7 cellular contexts compared by ENCODE assay signal in genomic region chr6:43308101-43308989, GRCh38. TPM values are rescaled to one million over a fixed set of nuclear protein-coding genes. Genes with fewer than 3 reads are reported as not detected.
DNase-seq lines count a peak whose midpoint lies in the region; ATAC-seq lines count a peak whose summit lies in the region.

Gene CRIP3 (minus strand): TSS chr6:43308826. CDS start chr6:43308792, 34 bp downstream.

- H3K23ac ChIP-seq in mesenchymal stem cell (ENCODE audit: low read length in 2 of 2), result peak within 1 kb of the TSS in 1 of 2 experiments; percentile 54

- peak; percentile 70 for DNase-seq in activated CD4-positive, CD25-positive, alpha-beta regulatory T cell treated with anti-CD3 and anti-CD28 coated beads, Interleukin-2, amount 50 U/mL, for 72 hours
- DNase-seq in ecto neural progenitor cell (ENCODE audit: low spot score), result peak; percentile 83
- peak; percentile 13 for DNase-seq in mesenchymal stem cell
- DNase-seq in stimulated activated effector memory CD8-positive, alpha-beta T cell treated with anti-CD3 and anti-CD28 coated beads, Interleukin-12 subunit alpha, Interleukin-12 subunit beta, amount 100 ng/mL, for 72 hours (ENCODE audit: low spot score in 2 of 2), result peak in 1 of 2 donors; percentile 22
- no peak for DNase-seq in SW 1271 (lab: John Stamatoyannopoulos, UW)

- H3K4me3 Mint-ChIP-seq in stimulated activated effector memory CD8-positive, alpha-beta T cell treated with anti-CD3 and anti-CD28 coated beads, Interleukin-12 subunit alpha, Interleukin-12 subunit beta, amount 100 ng/mL, for 72 hours, result peak within 1 kb of the TSS; percentile 73

- H2AFZ ChIP-seq in mesenchymal stem cell (ENCODE audit: low read depth, low read length), result peak within 1 kb of the TSS; percentile 18

- ATAC-seq in GM18517 (IDR thresholded peaks at IDR 0.05; ENCODE audit: unreplicated experiment), result peak; percentile 56
- peak; percentile 84 for ATAC-seq in stimulated activated effector memory CD8-positive, alpha-beta T cell treated with anti-CD3 and anti-CD28 coated beads, Interleukin-12 subunit alpha, Interleukin-12 subunit beta, amount 100 ng/mL, for 72 hours

- H3K18ac ChIP-seq in mesenchymal stem cell (ENCODE audit: low read depth in 1 of 2, low read length in 2 of 2), result no peak within 1 kb of the TSS

- H3K27ac Mint-ChIP-seq in stimulated activated effector memory CD8-positive, alpha-beta T cell treated with anti-CD3 and anti-CD28 coated beads, Interleukin-12 subunit alpha, Interleukin-12 subunit beta, amount 100 ng/mL, for 72 hours, result peak within 1 kb of the TSS; percentile 45

- no peak within 1 kb of the TSS for H2BK12ac ChIP-seq in mesenchymal stem cell (ENCODE audit: low read length in 2 of 2)

- H3K36me3 Mint-ChIP-seq in stimulated activated effector memory CD8-positive, alpha-beta T cell treated with anti-CD3 and anti-CD28 coated beads, Interleukin-12 subunit alpha, Interleukin-12 subunit beta, amount 100 ng/mL, for 72 hours, result no peaks in the 10 kb centered on the region

- H3K27me3 ChIP-seq in HUES48 (ENCODE audit: control insufficient read depth, insufficient read depth, low read length) (no peaks in the 10 kb centered on the region; the same call in 1 of the 2 replicates), mesenchymal stem cell (ENCODE audit: control insufficient read depth in 1 of 2, insufficient read depth in 1 of 2, low read length in 2 of 2) (peaks cover 37 to 55% of the 10 kb centered on the region in 2 experiments)

- H3K79me1 ChIP-seq in mesenchymal stem cell (replicated peaks; ENCODE audit: low read length, poor library complexity, severe bottlenecking), result no peaks in the 10 kb centered on the region

- peak within 1 kb of the TSS; percentile 24 for H4K8ac ChIP-seq in mesenchymal stem cell (ENCODE audit: low read length)

- no peaks in the 10 kb centered on the region for H3K4me1 Mint-ChIP-seq in stimulated activated effector memory CD8-positive, alpha-beta T cell treated with anti-CD3 and anti-CD28 coated beads, Interleukin-12 subunit alpha, Interleukin-12 subunit beta, amount 100 ng/mL, for 72 hours

- H3K27ac ChIP-seq in HUES48 (ENCODE audit: low read depth, low read length) (no peak within 1 kb of the TSS), mesenchymal stem cell (ENCODE audit: low read length, poor library complexity, severe bottlenecking) (no peak within 1 kb of the TSS)

- no peak within 1 kb of the TSS for H4K91ac ChIP-seq in mesenchymal stem cell (ENCODE audit: low read length)

- H3K36me3 ChIP-seq in HUES48 (ENCODE audit: control insufficient read depth, insufficient read depth, low read length) (no peaks in the 10 kb centered on the region), mesenchymal stem cell (ENCODE audit: control insufficient read depth in 1 of 2, insufficient read depth in 2 of 2, low read depth in 1 of 2, low read length in 2 of 2) (no peaks in the 10 kb centered on the region)

- no peaks in the 10 kb centered on the region for H3K9me3 Mint-ChIP-seq in stimulated activated effector memory CD8-positive, alpha-beta T cell treated with anti-CD3 and anti-CD28 coated beads, Interleukin-12 subunit alpha, Interleukin-12 subunit beta, amount 100 ng/mL, for 72 hours

- H2BK5ac ChIP-seq in mesenchymal stem cell (ENCODE audit: low read depth, low read length, poor library complexity, severe bottlenecking), result no peak within 1 kb of the TSS

- no peak within 1 kb of the TSS for H2AK5ac ChIP-seq in mesenchymal stem cell (ENCODE audit: low read length, severe bottlenecking)

- peak within 1 kb of the TSS; percentile 62 for H3K4me2 ChIP-seq in mesenchymal stem cell (ENCODE audit: low read length, poor library complexity, severe bottlenecking)

- H3K14ac ChIP-seq in mesenchymal stem cell (ENCODE audit: low read length in 2 of 2), result no peak within 1 kb of the TSS

- H3K4ac ChIP-seq in mesenchymal stem cell (ENCODE audit: low read depth in 1 of 2, low read length in 2 of 2), result no peak within 1 kb of the TSS

- no peak within 1 kb of the TSS for H2BK15ac ChIP-seq in mesenchymal stem cell (ENCODE audit: low read depth, poor library complexity, severe bottlenecking)

- H3K4me1 ChIP-seq in HUES48 (ENCODE audit: control insufficient read depth, insufficient read depth, low read length) (peaks cover 5% of the 10 kb centered on the region), mesenchymal stem cell (ENCODE audit: control insufficient read depth, insufficient read depth, low read depth, low read length) (peaks cover 8% of the 10 kb centered on the region)

- H3K9me3 ChIP-seq in HUES48 (ENCODE audit: control insufficient read depth, insufficient read depth, low read length) (no peaks in the 10 kb centered on the region), mesenchymal stem cell (ENCODE audit: control insufficient read depth, low read length) (no peaks in the 10 kb centered on the region)

- 9% methylated on average over 33 of the region's 39 CpGs for WGBS in mesenchymal stem cell

- peak within 1 kb of the TSS; percentile 63 for H3K4me3 ChIP-seq in HUES48 (ENCODE audit: low read depth, low read length)
- peak within 1 kb of the TSS; percentile 28 to 75 for H3K4me3 ChIP-seq in mesenchymal stem cell (ENCODE audit: insufficient read depth in 1 of 2, low read depth in 1 of 2, low read length in 2 of 2)

- H3K9ac ChIP-seq in HUES48 (ENCODE audit: low read depth, low read length) (peak within 1 kb of the TSS; percentile 32; the same call in 1 of the 2 replicates), mesenchymal stem cell (ENCODE audit: low read length) (peak within 1 kb of the TSS; percentile 51)

- H2BK120ac ChIP-seq in mesenchymal stem cell (ENCODE audit: low read depth, low read length), result no peak within 1 kb of the TSS

RNA-seq across cellular contexts. Expression of gene CRIP3, which starts in this region (rescaled TPM):
- not detected for polyA plus RNA-seq in mesenchymal stem cell (2013, experiment 1 of 2)
- not detected for polyA plus RNA-seq in mesenchymal stem cell (2013, experiment 2 of 2)

Comparison
In these comparisons a context has a peak if more than half of its experiments do, and no peak if none do; other contexts are left out.
1. DNase-seq: peak in activated CD4-positive, CD25-positive, alpha-beta regulatory T cell treated with anti-CD3 and anti-CD28 coated beads, Interleukin-2, amount 50 U/mL, for 72 hours (single experiment), ecto neural progenitor cell (single experiment) and mesenchymal stem cell (single experiment); none in SW 1271 (0 of 2).